Comparison of ENCODE assay signal across 1 cellular context in genomic region chr4:110452546-110452945, GRCh38.
TF ChIP-seq lines count a peak whose summit lies in the region.

No MANE protein-coding gene starts in this region.

TF ChIP-seq in WTC11, 78 proteins besides CTCF, POLR2A, EP300 and RAD21 (continued from another document):
- no peak for TF ChIP-seq AR (CRISPR knock-in tag; IDR thresholded peaks at IDR 0.05)
TF ChIP-seq in WTC11: peak in this region for 0.
